ENCODE assay signal across 1 cellular context in the genomic region with DNA sequence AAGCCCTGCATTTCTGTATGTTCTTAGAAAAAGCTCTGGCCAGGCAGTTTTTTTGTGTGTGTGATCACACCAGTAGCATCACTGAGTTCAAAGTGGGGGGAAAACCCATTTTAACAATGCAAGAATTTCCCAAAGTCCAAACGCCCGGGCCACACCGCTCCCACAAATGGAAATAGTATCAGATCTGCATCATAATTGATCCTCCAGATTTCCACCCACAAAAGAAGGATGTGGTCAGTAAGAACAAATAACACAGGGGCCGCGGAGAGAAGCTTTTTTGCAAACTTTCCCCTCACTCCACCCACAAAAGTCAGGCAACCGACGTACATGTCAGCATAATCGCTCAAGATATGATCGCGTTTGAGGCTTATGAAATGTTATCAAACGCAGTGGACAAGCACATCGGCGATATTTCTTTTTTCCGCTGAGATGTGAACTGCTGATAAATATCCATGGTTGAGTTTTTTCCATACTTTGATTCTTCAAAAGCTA.
TF ChIP-seq lines count a peak whose summit lies in the region.

No MANE protein-coding gene starts in this region.

TF ChIP-seq in H1, 55 proteins besides CTCF, POLR2A, EP300 and RAD21:
- TF ChIP-seq NANOG (IDR thresholded peaks at IDR 0.05; ENCODE audit: insufficient read depth, low read depth, low read length, poor library complexity, severe bottlenecking): no peak
- TF ChIP-seq SP1 (IDR thresholded peaks at IDR 0.05; ENCODE audit: low read depth, low read length): peak; percentile 21; the same call in 1 of the 2 replicates
- TF ChIP-seq SAP30 (IDR thresholded peaks at IDR 0.05; ENCODE audit: insufficient read depth, insufficient replicate concordance, low read length): no peak
